ENCODE assay signal across 8 cellular contexts in genomic region chr2:235595420-235596010, GRCh38.
DNase-seq lines count a peak whose midpoint lies in the region; ATAC-seq and TF ChIP-seq lines count a peak whose summit lies in the region.

No MANE protein-coding gene starts in this region.

- no peaks in the 10 kb centered on the region for H3F3A ChIP-seq in Loucy (ENCODE audit: low read depth)

- no peak overlapping the region for H3K27ac Mint-ChIP-seq in chondrocyte (ENCODE audit: unreplicated experiment)

- H3K4me2 ChIP-seq in Loucy (ENCODE audit: low read depth, low read length, poor library complexity, severe bottlenecking) = no peak overlapping the region

- H2AFZ ChIP-seq in Loucy (ENCODE audit: low read length) = peak overlapping the region; percentile 55

- H3K27me3 Mint-ChIP-seq in chondrocyte (ENCODE audit: low read depth) = no peaks in the 10 kb centered on the region

- DNase-seq in activated T-cell treated with anti-CD3 and anti-CD28 coated beads for 48 hours (ENCODE audit: low read depth) = peak; percentile 36
- DNase-seq in activated T-cell treated with anti-CD3 and anti-CD28 coated beads, Interleukin-2, amount 50 U/mL, for 1 hour = no peak
- no peak for DNase-seq in chondrocyte (ENCODE audit: low spot score)
- peak; percentile 52 to 72 for DNase-seq in left colon
- DNase-seq in stimulated activated CD8-positive, alpha-beta memory T cell treated with anti-CD3 and anti-CD28 coated beads, Interleukin-7, amount 100 ng/mL, for 24 hours (ENCODE audit: low read depth) = peak; percentile 4
- no peak for DNase-seq in NCI-H1048 (lab: John Stamatoyannopoulos, UW)

- ATAC-seq in SK-N-SH treated with all-trans-retinoic acid at 6 μM for 48 hours (peak; percentile 87), left colon (peak; percentile 66)

- no peaks in the 10 kb centered on the region for H3K9me2 ChIP-seq in Loucy (replicated peaks; ENCODE audit: low read depth, low read length)

- H3K36me3 Mint-ChIP-seq in chondrocyte (ENCODE audit: low read depth) = peaks cover 3% of the 10 kb centered on the region

- no peaks in the 10 kb centered on the region for H3K36me3 ChIP-seq in Loucy (ENCODE audit: insufficient read depth, low read length)

- no peaks in the 10 kb centered on the region for H3K79me2 ChIP-seq in Loucy (ENCODE audit: insufficient read depth, low read length)

- H4K20me1 ChIP-seq in Loucy (ENCODE audit: insufficient read depth, low read length, poor library complexity, severe bottlenecking) = no peaks in the 10 kb centered on the region

- H3K9me3 ChIP-seq in Loucy (ENCODE audit: insufficient read depth, low read depth, low read length) = no peaks in the 10 kb centered on the region

- H3K27me3 ChIP-seq in Loucy (ENCODE audit: insufficient read depth, low read length, poor library complexity, severe bottlenecking) = no peaks in the 10 kb centered on the region

- peaks cover 20% of the 10 kb centered on the region for H3K4me1 Mint-ChIP-seq in chondrocyte (ENCODE audit: low read depth)

- H3K4me3 ChIP-seq in Loucy (ENCODE audit: low read length, poor library complexity, severe bottlenecking) = no peak overlapping the region

- intact Hi-C loops in left colon (cut with DNase I, micrococcal nuclease) = loop anchor here (5.0 to 10.0 kb wide), 3 partner anchors 77 to 461 kb away; no protein-coding TSS in a partner anchor

- H3K9ac ChIP-seq in Loucy (ENCODE audit: low read depth, low read length, poor library complexity, severe bottlenecking) = no peak overlapping the region

- TF ChIP-seq CTCF in Loucy (conservative IDR thresholded peaks at IDR 0.05; ENCODE audit: low read length) (peak; percentile 93), chondrocyte (IDR thresholded peaks at IDR 0.05) (peak; percentile 92)

- no peaks in the 10 kb centered on the region for H3K4me1 ChIP-seq in Loucy (ENCODE audit: insufficient read depth, low read length, poor library complexity, severe bottlenecking)

- H3K4me3 Mint-ChIP-seq in chondrocyte (ENCODE audit: unreplicated experiment) = no peak overlapping the region

- H3K9me3 Mint-ChIP-seq in chondrocyte (ENCODE audit: low read depth) = peaks cover 4% of the 10 kb centered on the region

TF ChIP-seq in SK-N-SH treated with all-trans-retinoic acid at 6 μM for 48 hours, 23 proteins besides CTCF, POLR2A, EP300 and RAD21:
- TF ChIP-seq ZFP3 (CRISPR knock-in tag; IDR thresholded peaks at IDR 0.05) (no peak), GLIS3 (CRISPR knock-in tag; IDR thresholded peaks at IDR 0.05) (no peak), PPARA (CRISPR knock-in tag; IDR thresholded peaks at IDR 0.05; ENCODE audit: borderline replicate concordance) (no peak), POU6F1 (CRISPR knock-in tag; IDR thresholded peaks at IDR 0.05; ENCODE audit: borderline replicate concordance, low read depth) (no peak), ESRRG (CRISPR knock-in tag; IDR thresholded peaks at IDR 0.05) (no peak)

Comparison
In these comparisons a context has a peak if more than half of its experiments do, and no peak if none do; other contexts are left out.
1. DNase-seq: peak in activated T-cell treated with anti-CD3 and anti-CD28 coated beads for 48 hours (single experiment), left colon (2 of 2) and stimulated activated CD8-positive, alpha-beta memory T cell treated with anti-CD3 and anti-CD28 coated beads, Interleukin-7, amount 100 ng/mL, for 24 hours (single experiment); none in activated T-cell treated with anti-CD3 and anti-CD28 coated beads, Interleukin-2, amount 50 U/mL, for 1 hour (single experiment), chondrocyte (single experiment) and NCI-H1048 (single experiment).